1 cellular context compared by ENCODE assay signal in the genomic region with DNA sequence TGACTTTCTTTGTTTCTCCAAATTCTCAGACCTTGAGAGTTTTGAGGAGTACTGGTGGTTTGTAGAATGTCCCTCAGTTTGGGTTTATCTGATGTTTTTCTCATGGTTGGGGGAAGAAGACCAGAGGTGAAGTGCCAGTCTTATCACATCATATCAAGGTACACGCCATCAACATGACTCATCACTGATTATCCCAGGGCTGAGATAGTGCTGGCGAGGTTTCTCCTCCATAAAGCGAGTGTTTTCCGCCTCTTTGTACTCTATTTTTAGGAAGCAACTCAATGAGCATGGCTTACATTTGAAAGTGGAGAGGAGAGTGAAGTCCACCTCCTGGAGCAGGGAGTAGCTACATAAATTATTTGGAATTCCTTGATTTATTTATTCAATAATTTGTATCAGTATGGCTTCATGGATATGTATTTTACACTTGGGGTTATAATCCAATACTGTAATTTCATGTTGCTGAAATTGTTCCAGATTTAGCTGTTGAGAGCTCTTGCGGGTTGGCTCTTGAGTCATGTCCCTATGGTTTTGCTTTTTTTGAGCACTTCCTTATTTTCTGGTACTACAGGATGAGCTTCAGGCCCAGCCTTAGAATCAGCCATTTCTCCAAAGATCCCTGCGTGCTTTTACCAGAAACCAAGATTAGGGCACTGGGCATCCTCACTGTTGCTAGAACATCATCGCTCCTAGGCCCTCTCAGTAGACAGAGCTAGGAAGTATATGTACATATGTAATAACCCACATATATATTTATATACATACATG.
TF ChIP-seq lines count a peak whose summit lies in the region.

No MANE protein-coding gene starts in this region.

TF ChIP-seq in K562, 482 proteins besides CTCF, POLR2A, EP300 and RAD21 (continued from another document):
- TF ChIP-seq ZNF121 (CRISPR knock-in tag; conservative IDR thresholded peaks at IDR 0.05) (0 out of 2 replicates have a peak, but pooled peaks have one; percentile 14), TRIM28 (IDR thresholded peaks at IDR 0.05) (no peak), SMARCE1 (IDR thresholded peaks at IDR 0.05) (peak; percentile 57; the same call in 1 of the 2 replicates), ATF7 (IDR thresholded peaks at IDR 0.05) (0 out of 2 replicates have a peak, but pooled peaks have one; percentile 18), MAFF (IDR thresholded peaks at IDR 0.05; ENCODE audit: low read length) (peak; percentile 27; the same call in 1 of the 2 replicates), JUN (IDR thresholded peaks at IDR 0.05; ENCODE audit: borderline replicate concordance, low read depth, low read length) (peak; percentile 69; the same call in 1 of the 2 replicates), JUN (CRISPR knock-in tag; IDR thresholded peaks at IDR 0.05; ENCODE audit: borderline replicate concordance) (no peak), JUND (IDR thresholded peaks at IDR 0.05; ENCODE audit: borderline replicate concordance, low read depth, low read length) (peak; percentile 92), JUND (tag; IDR thresholded peaks at IDR 0.05; ENCODE audit: borderline replicate concordance, low read depth, low read length) (peak; percentile 93; the same call in 2 of the 3 replicates), ZNF830 (CRISPR knock-in tag; IDR thresholded peaks at IDR 0.05) (no peak), SP1 (CRISPR knock-in tag; IDR thresholded peaks at IDR 0.05) (no peak), E2F1 (CRISPR knock-in tag; IDR thresholded peaks at IDR 0.05) (no peak), SMARCA4 (IDR thresholded peaks at IDR 0.05) (peak; percentile 72; the same call in 1 of the 2 replicates)
TF ChIP-seq in K562: peak in this region for 19.
